1 cellular context compared by ENCODE assay signal in the genomic region with DNA sequence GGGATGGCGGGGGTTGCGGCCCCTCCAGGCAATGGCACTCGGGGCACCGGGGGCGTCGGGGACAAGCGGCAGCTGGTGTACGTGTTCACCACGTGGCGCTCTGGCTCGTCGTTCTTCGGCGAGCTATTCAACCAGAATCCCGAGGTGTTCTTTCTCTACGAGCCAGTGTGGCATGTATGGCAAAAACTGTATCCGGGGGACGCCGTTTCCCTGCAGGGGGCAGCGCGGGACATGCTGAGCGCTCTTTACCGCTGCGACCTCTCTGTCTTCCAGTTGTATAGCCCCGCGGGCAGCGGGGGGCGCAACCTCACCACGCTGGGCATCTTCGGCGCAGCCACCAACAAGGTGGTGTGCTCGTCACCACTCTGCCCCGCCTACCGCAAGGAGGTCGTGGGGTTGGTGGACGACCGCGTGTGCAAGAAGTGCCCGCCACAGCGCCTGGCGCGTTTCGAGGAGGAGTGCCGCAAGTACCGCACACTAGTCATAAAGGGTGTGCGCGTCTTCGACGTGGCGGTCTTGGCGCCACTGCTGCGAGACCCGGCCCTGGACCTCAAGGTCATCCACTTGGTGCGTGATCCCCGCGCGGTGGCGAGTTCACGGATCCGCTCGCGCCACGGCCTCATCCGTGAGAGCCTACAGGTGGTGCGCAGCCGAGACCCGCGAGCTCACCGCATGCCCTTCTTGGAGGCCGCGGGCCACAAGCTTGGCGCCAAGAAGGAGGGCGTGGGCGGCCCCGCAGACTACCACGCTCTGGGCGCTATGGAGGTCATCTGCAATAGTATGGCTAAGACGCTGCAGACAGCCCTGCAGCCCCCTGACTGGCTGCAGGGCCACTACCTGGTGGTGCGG.
TF ChIP-seq lines count a peak whose summit lies in the region.

No MANE protein-coding gene starts in this region.

TF ChIP-seq in K562, 482 proteins besides CTCF, POLR2A, EP300 and RAD21 (continued from another document):
- TF ChIP-seq, protein P1, sequence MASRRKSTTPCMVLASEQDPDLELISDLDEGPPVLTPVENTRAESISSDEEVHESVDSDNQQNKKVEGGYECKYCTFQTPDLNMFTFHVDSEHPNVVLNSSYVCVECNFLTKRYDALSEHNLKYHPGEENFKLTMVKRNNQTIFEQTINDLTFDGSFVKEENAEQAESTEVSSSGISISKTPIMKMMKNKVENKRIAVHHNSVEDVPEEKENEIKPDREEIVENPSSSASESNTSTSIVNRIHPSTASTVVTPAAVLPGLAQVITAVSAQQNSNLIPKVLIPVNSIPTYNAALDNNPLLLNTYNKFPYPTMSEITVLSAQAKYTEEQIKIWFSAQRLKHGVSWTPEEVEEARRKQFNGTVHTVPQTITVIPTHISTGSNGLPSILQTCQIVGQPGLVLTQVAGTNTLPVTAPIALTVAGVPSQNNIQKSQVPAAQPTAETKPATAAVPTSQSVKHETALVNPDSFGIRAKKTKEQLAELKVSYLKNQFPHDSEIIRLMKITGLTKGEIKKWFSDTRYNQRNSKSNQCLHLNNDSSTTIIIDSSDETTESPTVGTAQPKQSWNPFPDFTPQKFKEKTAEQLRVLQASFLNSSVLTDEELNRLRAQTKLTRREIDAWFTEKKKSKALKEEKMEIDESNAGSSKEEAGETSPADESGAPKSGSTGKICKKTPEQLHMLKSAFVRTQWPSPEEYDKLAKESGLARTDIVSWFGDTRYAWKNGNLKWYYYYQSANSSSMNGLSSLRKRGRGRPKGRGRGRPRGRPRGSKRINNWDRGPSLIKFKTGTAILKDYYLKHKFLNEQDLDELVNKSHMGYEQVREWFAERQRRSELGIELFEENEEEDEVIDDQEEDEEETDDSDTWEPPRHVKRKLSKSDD (conservative IDR thresholded peaks at IDR 0.05; ENCODE audit: low read length) = peak; percentile 7; the same call in 1 of the 2 replicates
- peak; percentile 40 for TF ChIP-seq CHD1 (IDR thresholded peaks at IDR 0.05; ENCODE audit: low read length)
- TF ChIP-seq CREB1 (IDR thresholded peaks at IDR 0.05) = no peak
- TF ChIP-seq CREB1 (CRISPR knock-in tag; IDR thresholded peaks at IDR 0.05) = peak; percentile 24; the same call in 1 of the 2 replicates
- no peak for TF ChIP-seq GATAD2B (IDR thresholded peaks at IDR 0.05; ENCODE audit: borderline replicate concordance)
- no peak for TF ChIP-seq TSHZ1 (CRISPR knock-in tag; IDR thresholded peaks at IDR 0.05)
- TF ChIP-seq FOXK2 (conservative IDR thresholded peaks at IDR 0.05 in 1 of 2, IDR thresholded peaks at IDR 0.05 in 1 of 2; ENCODE audit: low read depth in 2 of 2) = no peak
- TF ChIP-seq ARID3B (CRISPR knock-in tag; IDR thresholded peaks at IDR 0.05; ENCODE audit: borderline replicate concordance) = no peak
- TF ChIP-seq ZNF785 (CRISPR knock-in tag; IDR thresholded peaks at IDR 0.05) = no peak
- TF ChIP-seq JUN (IDR thresholded peaks at IDR 0.05; ENCODE audit: borderline replicate concordance, low read depth, low read length) = no peak
- TF ChIP-seq JUN (CRISPR knock-in tag; IDR thresholded peaks at IDR 0.05; ENCODE audit: borderline replicate concordance) = 0 out of 2 replicates have a peak, but pooled peaks have one; percentile 22
- TF ChIP-seq, protein P2, sequence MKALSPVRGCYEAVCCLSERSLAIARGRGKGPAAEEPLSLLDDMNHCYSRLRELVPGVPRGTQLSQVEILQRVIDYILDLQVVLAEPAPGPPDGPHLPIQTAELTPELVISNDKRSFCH (CRISPR knock-in tag; IDR thresholded peaks at IDR 0.05) = no peak
- TF ChIP-seq, protein P2 (tag; IDR thresholded peaks at IDR 0.05) = peak; percentile 51
- TF ChIP-seq RFX1 (IDR thresholded peaks at IDR 0.05) = no peak
- TF ChIP-seq, protein P3, sequence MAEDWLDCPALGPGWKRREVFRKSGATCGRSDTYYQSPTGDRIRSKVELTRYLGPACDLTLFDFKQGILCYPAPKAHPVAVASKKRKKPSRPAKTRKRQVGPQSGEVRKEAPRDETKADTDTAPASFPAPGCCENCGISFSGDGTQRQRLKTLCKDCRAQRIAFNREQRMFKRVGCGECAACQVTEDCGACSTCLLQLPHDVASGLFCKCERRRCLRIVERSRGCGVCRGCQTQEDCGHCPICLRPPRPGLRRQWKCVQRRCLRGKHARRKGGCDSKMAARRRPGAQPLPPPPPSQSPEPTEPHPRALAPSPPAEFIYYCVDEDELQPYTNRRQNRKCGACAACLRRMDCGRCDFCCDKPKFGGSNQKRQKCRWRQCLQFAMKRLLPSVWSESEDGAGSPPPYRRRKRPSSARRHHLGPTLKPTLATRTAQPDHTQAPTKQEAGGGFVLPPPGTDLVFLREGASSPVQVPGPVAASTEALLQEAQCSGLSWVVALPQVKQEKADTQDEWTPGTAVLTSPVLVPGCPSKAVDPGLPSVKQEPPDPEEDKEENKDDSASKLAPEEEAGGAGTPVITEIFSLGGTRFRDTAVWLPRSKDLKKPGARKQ (CRISPR knock-in tag; IDR thresholded peaks at IDR 0.05) = peak; percentile 59; the same call in 1 of the 2 replicates
- TF ChIP-seq CBX5 (IDR thresholded peaks at IDR 0.05; ENCODE audit: borderline replicate concordance, low read depth) = 0 out of 2 replicates have a peak, but pooled peaks have one; percentile 17
- TF ChIP-seq CCAR2 (IDR thresholded peaks at IDR 0.05; ENCODE audit: low read depth, low read length) = no peak
- no peak for TF ChIP-seq MCM3 (IDR thresholded peaks at IDR 0.05)
- TF ChIP-seq STAT5B (CRISPR knock-in tag; IDR thresholded peaks at IDR 0.05) = no peak
- TF ChIP-seq, protein P4, sequence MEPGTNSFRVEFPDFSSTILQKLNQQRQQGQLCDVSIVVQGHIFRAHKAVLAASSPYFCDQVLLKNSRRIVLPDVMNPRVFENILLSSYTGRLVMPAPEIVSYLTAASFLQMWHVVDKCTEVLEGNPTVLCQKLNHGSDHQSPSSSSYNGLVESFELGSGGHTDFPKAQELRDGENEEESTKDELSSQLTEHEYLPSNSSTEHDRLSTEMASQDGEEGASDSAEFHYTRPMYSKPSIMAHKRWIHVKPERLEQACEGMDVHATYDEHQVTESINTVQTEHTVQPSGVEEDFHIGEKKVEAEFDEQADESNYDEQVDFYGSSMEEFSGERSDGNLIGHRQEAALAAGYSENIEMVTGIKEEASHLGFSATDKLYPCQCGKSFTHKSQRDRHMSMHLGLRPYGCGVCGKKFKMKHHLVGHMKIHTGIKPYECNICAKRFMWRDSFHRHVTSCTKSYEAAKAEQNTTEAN (CRISPR knock-in tag; IDR thresholded peaks at IDR 0.05) = 0 out of 2 replicates have a peak, but pooled peaks have one; percentile 62
- TF ChIP-seq HDAC6 (IDR thresholded peaks at IDR 0.05; ENCODE audit: low read depth, low read length) = no peak
- no peak for TF ChIP-seq SRSF9 (IDR thresholded peaks at IDR 0.05; ENCODE audit: borderline replicate concordance, low read depth, low read length)
- TF ChIP-seq, protein P5, sequence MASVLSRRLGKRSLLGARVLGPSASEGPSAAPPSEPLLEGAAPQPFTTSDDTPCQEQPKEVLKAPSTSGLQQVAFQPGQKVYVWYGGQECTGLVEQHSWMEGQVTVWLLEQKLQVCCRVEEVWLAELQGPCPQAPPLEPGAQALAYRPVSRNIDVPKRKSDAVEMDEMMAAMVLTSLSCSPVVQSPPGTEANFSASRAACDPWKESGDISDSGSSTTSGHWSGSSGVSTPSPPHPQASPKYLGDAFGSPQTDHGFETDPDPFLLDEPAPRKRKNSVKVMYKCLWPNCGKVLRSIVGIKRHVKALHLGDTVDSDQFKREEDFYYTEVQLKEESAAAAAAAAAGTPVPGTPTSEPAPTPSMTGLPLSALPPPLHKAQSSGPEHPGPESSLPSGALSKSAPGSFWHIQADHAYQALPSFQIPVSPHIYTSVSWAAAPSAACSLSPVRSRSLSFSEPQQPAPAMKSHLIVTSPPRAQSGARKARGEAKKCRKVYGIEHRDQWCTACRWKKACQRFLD (CRISPR knock-in tag; IDR thresholded peaks at IDR 0.05) = 0 out of 2 replicates have a peak, but pooled peaks have one; percentile 11
- TF ChIP-seq HCFC1 (IDR thresholded peaks at IDR 0.05; ENCODE audit: low read depth, low read length) = no peak
- no peak for TF ChIP-seq ZNF212 (CRISPR knock-in tag; IDR thresholded peaks at IDR 0.05)
- TF ChIP-seq GTF2A2 (tag; IDR thresholded peaks at IDR 0.05) = no peak
- no peak for TF ChIP-seq TAL1 (IDR thresholded peaks at IDR 0.05)
TF ChIP-seq in K562: peak in this region for 40.
